ENCODE assay signal across 19 cellular contexts in genomic region chr2:216294305-216294704, GRCh38.
A peak's percentile ranks its signal among the peaks of the same experiment; 100 is the strongest.
DNase-seq lines count a peak whose midpoint lies in the region; TF ChIP-seq lines count a peak whose summit lies in the region.
"Had no signal": no experiment of that assay in that cellular context is flagged by ENCODE, and none has a peak within 500 bp of the region (broad histone marks: within the 10 kb centered on the region; RNA-seq: fewer than 3 reads in every experiment).

No MANE protein-coding gene starts in this region.

- H3K9me3 ChIP-seq in BLaER1, result no peaks in the 10 kb centered on the region
- H3K9me3 ChIP-seq: A549, HAP-1 had no signal

- H3K4me1 ChIP-seq in BLaER1, result peaks cover 41% of the 10 kb centered on the region
- H3K4me1 ChIP-seq: HAP-1 had no signal

- H3K27ac ChIP-seq in BLaER1, result no peak overlapping the region
- H3K27ac ChIP-seq: A549 had no signal

- no peaks in the 10 kb centered on the region for H3K36me3 ChIP-seq in BLaER1
- H3K36me3 ChIP-seq: HAP-1 had no signal

- no peaks in the 10 kb centered on the region for H3K27me3 ChIP-seq in BLaER1

- H4K20me1 ChIP-seq in BLaER1, result no peaks in the 10 kb centered on the region

- peak; percentile 24 to 45 for DNase-seq in NCI-H446 (lab: John Stamatoyannopoulos, UW)
- DNase-seq in epithelial cell of proximal tubule (ENCODE audit: low read depth), result peak; percentile 64
- peak; percentile 84 for DNase-seq in renal cortical epithelial cell (ENCODE audit: low read depth)
- DNase-seq in HT-29 (ENCODE audit: low spot score), result no peak
- DNase-seq in OCI-M1 (lab: John Stamatoyannopoulos, UW), result no peak
- DNase-seq in ureter (ENCODE audit: low spot score), result no peak
- DNase-seq: C1 segment of cervical spinal cord; CD8-positive, alpha-beta memory T cell; GF-D8; NCI-H1092 treated with DMSO at 0.1 percent for 48 hours; NCI-H146; NCI-H2029 treated with DMSO at 0.1 percent for 48 hours; NCI-H524 treated with DMSO at 0.1 percent for 48 hours; PC-3; RPMI8226; SHP77 treated with DMSO at 0.1 percent for 48 hours had no signal

- TF ChIP-seq CTCF in epithelial cell of proximal tubule (conservative IDR thresholded peaks at IDR 0.05; ENCODE audit: low read depth, low read length), result no peak

- peak overlapping the region; percentile 48 for H3K4me2 ChIP-seq in BLaER1
- H3K4me2 ChIP-seq: A549 had no signal

- H3K4me3 ChIP-seq in BLaER1 (no peak overlapping the region), epithelial cell of proximal tubule (ENCODE audit: low read depth, low read length) (no peak overlapping the region)
- H3K4me3 ChIP-seq: A549, HAP-1 had no signal

- H3K9ac ChIP-seq in BLaER1, result no peak overlapping the region

Comparison
In these comparisons a context has a peak if more than half of its experiments do, and no peak if none do; other contexts are left out.
1. DNase-seq: peak in NCI-H446 (2 of 2), epithelial cell of proximal tubule (single experiment) and renal cortical epithelial cell (single experiment); none in HT-29 (single experiment), OCI-M1 (single experiment) and ureter (single experiment).